In the genomic region with DNA sequence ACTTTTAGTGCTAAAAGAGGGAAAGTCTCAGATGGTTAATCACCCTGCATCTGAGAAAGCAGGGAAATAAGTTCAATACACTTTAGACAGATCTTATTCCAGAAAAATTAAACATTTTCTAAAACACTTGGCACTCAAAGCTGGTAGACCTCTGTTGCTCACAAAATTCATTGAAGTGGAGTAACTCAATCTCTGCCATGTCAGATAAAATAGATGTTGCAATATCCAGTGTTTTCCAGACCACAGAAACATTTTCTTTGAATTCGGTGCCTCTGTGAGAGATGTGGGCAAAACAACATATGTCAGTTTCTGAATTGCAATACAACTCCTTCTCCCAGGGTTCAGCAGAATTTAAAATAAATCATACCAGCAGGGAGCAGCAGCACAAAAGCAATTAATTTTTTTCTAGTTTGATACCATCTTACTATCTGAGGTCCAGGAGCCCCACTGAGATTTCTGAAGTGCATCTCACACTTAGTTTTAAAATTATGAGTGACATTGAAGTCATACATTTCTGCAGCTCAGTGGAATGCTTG, we compare ENCODE assay signal across 21 cellular contexts. TPM values are rescaled to one million over a fixed set of nuclear protein-coding genes. Genes with fewer than 3 reads are reported as not detected.
DNase-seq lines count a peak whose midpoint lies in the region; ATAC-seq and TF ChIP-seq lines count a peak whose summit lies in the region.
"Had no signal": no experiment of that assay in that cellular context is flagged by ENCODE, and none has a peak within 500 bp of the region (broad histone marks: within the 10 kb centered on the region; RNA-seq: fewer than 3 reads in every experiment).

No MANE protein-coding gene starts in this region.

- no peak overlapping the region for H3K4me3 Mint-ChIP-seq in endothelial cell (ENCODE audit: unreplicated experiment)
- H3K4me3 Mint-ChIP-seq: activated naive CD8-positive, alpha-beta T cell; HFFc6 had no signal

- H3K79me2 ChIP-seq in PC-3 (ENCODE audit: low read length) (no peaks in the 10 kb centered on the region), trophoblast cell (ENCODE audit: control insufficient read depth, insufficient read depth, low read length, poor library complexity) (no peaks in the 10 kb centered on the region)

- H3K9me3 ChIP-seq in PC-3 (ENCODE audit: low read length) (no peaks in the 10 kb centered on the region), trophoblast cell (ENCODE audit: insufficient read depth, low read depth, low read length) (no peaks in the 10 kb centered on the region)
- H3K9me3 ChIP-seq: sigmoid colon, SJCRH30, thoracic aorta had no signal

- TF ChIP-seq CTCF in PC-3 (conservative IDR thresholded peaks at IDR 0.05; ENCODE audit: low read depth, low read length) (peak; percentile 28; the same call in 1 of the 2 replicates), endothelial cell (IDR thresholded peaks at IDR 0.05; ENCODE audit: unreplicated experiment) (no peak)

- no peak overlapping the region for H3K18ac ChIP-seq in trophoblast cell (ENCODE audit: low read length)

- H4K91ac ChIP-seq in trophoblast cell (ENCODE audit: low read depth, low read length), result no peak overlapping the region

- no peak overlapping the region for H4K8ac ChIP-seq in trophoblast cell (ENCODE audit: low read depth, low read length)

- H2AFZ ChIP-seq in PC-3 (ENCODE audit: low read length) (no peak overlapping the region), trophoblast cell (ENCODE audit: insufficient read depth, low read length, poor library complexity) (no peak overlapping the region)

- no peak overlapping the region for H3K9ac ChIP-seq in PC-3 (ENCODE audit: low read length)
- no peak overlapping the region for H3K9ac ChIP-seq in trophoblast cell (ENCODE audit: low read length)
- H3K9ac ChIP-seq: BLaER1 treated with 17β-estradiol and CSF1 and Interleukin-3, amounts not matched to agents 10 nM and 100 nM had no signal

- intact Hi-C loops in PC-3 (cut with micrococcal nuclease) (no loop called here), cardiac septum (cut with DNase I) (no loop called here)

- POLR2A ChIA-PET in PC-3 (lab: Charles Lee; ENCODE audit: unreplicated experiment), result no interaction called here

- H3K9me3 Mint-ChIP-seq in endothelial cell (ENCODE audit: unreplicated experiment), result peaks cover 7% of the 10 kb centered on the region

- no peak for ATAC-seq in PC-3

- H3K4me1 ChIP-seq in PC-3 (ENCODE audit: insufficient read depth, low read length) (no peaks in the 10 kb centered on the region), trophoblast cell (ENCODE audit: control insufficient read depth in 1 of 2, insufficient read depth in 2 of 2, low read length in 2 of 2) (no peaks in the 10 kb centered on the region)
- H3K4me1 ChIP-seq: sigmoid colon had no signal

- BruUV-seq in PC-3 (replicated peaks; lab: Mats Ljungman, UMichigan), result no TSS peak

- in situ Hi-C loops in ACHN (cut with HindIII; ENCODE audit: low pct_ligation_motif_present, low pct_unique_long_range_greater_than_20kb, low sequenced_read_pairs), result no loop called here

- H3K27ac Mint-ChIP-seq in endothelial cell (ENCODE audit: unreplicated experiment), result no peak overlapping the region
- H3K27ac Mint-ChIP-seq: activated naive CD8-positive, alpha-beta T cell; HFFc6 had no signal

- no peak overlapping the region for H4K12ac ChIP-seq in trophoblast cell (ENCODE audit: low read depth, low read length)

- H3K36me3 Mint-ChIP-seq in endothelial cell (ENCODE audit: low read depth, unreplicated experiment), result peaks cover 5% of the 10 kb centered on the region
- H3K36me3 Mint-ChIP-seq: activated naive CD8-positive, alpha-beta T cell had no signal

- H3K79me1 ChIP-seq in trophoblast cell (ENCODE audit: low read length), result no peaks in the 10 kb centered on the region

- H3K27me3 Mint-ChIP-seq in endothelial cell (ENCODE audit: unreplicated experiment), result no peaks in the 10 kb centered on the region

- CTCF ChIA-PET in PC-3 (lab: Charles Lee), result interaction anchor here (1.1 kb wide), 1 partner anchor 136 kb away, joined by 3 read pairs; no protein-coding TSS in a partner anchor

- H2BK5ac ChIP-seq in trophoblast cell (ENCODE audit: low read depth, low read length, poor library complexity), result no peak overlapping the region

- H3K4me1 Mint-ChIP-seq in endothelial cell (ENCODE audit: unreplicated experiment), result no peaks in the 10 kb centered on the region

- H2BK12ac ChIP-seq in trophoblast cell (ENCODE audit: low read length), result no peak overlapping the region

- H3K9me2 ChIP-seq in PC-3 (replicated peaks; ENCODE audit: low read length), result no peaks in the 10 kb centered on the region

- DNase-seq in ACHN (peak; percentile 35), GF-D8 (lab: John Stamatoyannopoulos, UW) (peak; percentile 8), PC-3 (peak; percentile 23), inferior parietal cortex (ENCODE audit: extremely low spot score) (peak; percentile 8), HT-29 (ENCODE audit: low spot score) (no peak), cardiac septum (ENCODE audit: low spot score) (no peak), trophoblast cell (no peak), endothelial cell (ENCODE audit: low spot score) (no peak)
- DNase-seq: activated T-cell treated with anti-CD3 and anti-CD28 coated beads, Interleukin-2, amount 50 U/mL, for 48 hours; DMS79 treated with DMSO at 0.1 percent for 48 hours; effector CD8-positive, alpha-beta T cell; HFFc6; NCI-H1436 treated with DMSO at 0.1 percent for 48 hours; NCI-H446 treated with DMSO at 0.1 percent for 48 hours; occipital lobe; sigmoid colon had no signal

- H3K36me3 ChIP-seq in PC-3 (ENCODE audit: low read depth, low read length) (no peaks in the 10 kb centered on the region), trophoblast cell (ENCODE audit: control insufficient read depth in 1 of 2, insufficient read depth in 2 of 2, low read length in 2 of 2) (no peaks in the 10 kb centered on the region)
- H3K36me3 ChIP-seq: BLaER1 treated with 17β-estradiol and CSF1 and Interleukin-3, amounts not matched to agents 10 nM and 100 nM; cardiac muscle cell; sigmoid colon; SJCRH30; thoracic aorta had no signal

- no peak overlapping the region for H3K23ac ChIP-seq in trophoblast cell (ENCODE audit: low read length)

- H3K27ac ChIP-seq in PC-3 (ENCODE audit: low read length) (no peak overlapping the region), trophoblast cell (ENCODE audit: low read depth, low read length) (no peak overlapping the region)
- H3K27ac ChIP-seq: BLaER1 treated with 17β-estradiol and CSF1 and Interleukin-3, amounts not matched to agents 10 nM and 100 nM; cardiac muscle cell; sigmoid colon; SJCRH30; thoracic aorta had no signal

- H3F3A ChIP-seq in PC-3 (ENCODE audit: low read length, unreplicated experiment), result no peaks in the 10 kb centered on the region

- H3K4me3 ChIP-seq in PC-3 (ENCODE audit: low read length), result no peak overlapping the region
- no peak overlapping the region for H3K4me3 ChIP-seq in trophoblast cell (ENCODE audit: low read depth, low read length)
- H3K4me3 ChIP-seq: BLaER1 treated with 17β-estradiol and CSF1 and Interleukin-3, amounts not matched to agents 10 nM and 100 nM; cardiac muscle cell; sigmoid colon; SJCRH30; thoracic aorta had no signal

- no peaks in the 10 kb centered on the region for H4K20me1 ChIP-seq in PC-3 (ENCODE audit: low read length)
- H4K20me1 ChIP-seq: BLaER1 treated with 17β-estradiol and CSF1 and Interleukin-3, amounts not matched to agents 10 nM and 100 nM had no signal

- H3K27me3 ChIP-seq in PC-3 (ENCODE audit: low read length) (peaks cover 26% of the 10 kb centered on the region), trophoblast cell (ENCODE audit: insufficient read depth, low read length) (no peaks in the 10 kb centered on the region)
- H3K27me3 ChIP-seq: BLaER1 treated with 17β-estradiol and CSF1 and Interleukin-3, amounts not matched to agents 10 nM and 100 nM; sigmoid colon; SJCRH30 had no signal

- H3K4me2 ChIP-seq in PC-3 (ENCODE audit: low read length) (no peak overlapping the region), trophoblast cell (ENCODE audit: low read length) (no peak overlapping the region)
- H3K4me2 ChIP-seq: BLaER1 treated with 17β-estradiol and CSF1 and Interleukin-3, amounts not matched to agents 10 nM and 100 nM had no signal

- no peak overlapping the region for H2BK120ac ChIP-seq in trophoblast cell (ENCODE audit: insufficient read depth, low read length, poor library complexity)

- H3K4ac ChIP-seq in trophoblast cell (ENCODE audit: low read depth, low read length), result no peak overlapping the region

- WGBS in trophoblast cell (ENCODE audit: extremely low coverage, insufficient coverage, insufficient read length), result no CpG with 5 or more reads among the region's 1 CpG

- no peak overlapping the region for H2AK5ac ChIP-seq in trophoblast cell (ENCODE audit: low read length)

- no peak overlapping the region for H3K14ac ChIP-seq in trophoblast cell (ENCODE audit: low read length)

RNA-seq across cellular contexts. Expression of gene PKHD1, which starts 11.3 kb away (rescaled TPM):
- total RNA-seq in PC-3 (2014; rRNA removed) (0.40 and 0.52 TPM in 2 replicates), cardiac septum (0.03 TPM), endothelial cell (ENCODE audit: unreplicated experiment) (0.03 TPM)
- 0.08 and 0.10 TPM in 2 replicates for total RNA-seq in HT-29 (2014; rRNA removed; shearing (Covaris generic))
- polyA plus RNA-seq in trophoblast cell (2013), result 0.01 TPM in 2 replicates
- total RNA-seq: cardiac muscle cell, HFFc6 had no signal
- polyA plus RNA-seq: cardiac muscle cell had no signal

Comparison
In these comparisons a context has a peak if more than half of its experiments do, and no peak if none do; other contexts are left out.
1. DNase-seq: peak in ACHN (single experiment), GF-D8 (single experiment), PC-3 (single experiment) and inferior parietal cortex (single experiment); none in HT-29 (single experiment), cardiac septum (single experiment), trophoblast cell (0 of 2) and endothelial cell (single experiment).